ENCODE assay signal across 8 cellular contexts in the genomic region with DNA sequence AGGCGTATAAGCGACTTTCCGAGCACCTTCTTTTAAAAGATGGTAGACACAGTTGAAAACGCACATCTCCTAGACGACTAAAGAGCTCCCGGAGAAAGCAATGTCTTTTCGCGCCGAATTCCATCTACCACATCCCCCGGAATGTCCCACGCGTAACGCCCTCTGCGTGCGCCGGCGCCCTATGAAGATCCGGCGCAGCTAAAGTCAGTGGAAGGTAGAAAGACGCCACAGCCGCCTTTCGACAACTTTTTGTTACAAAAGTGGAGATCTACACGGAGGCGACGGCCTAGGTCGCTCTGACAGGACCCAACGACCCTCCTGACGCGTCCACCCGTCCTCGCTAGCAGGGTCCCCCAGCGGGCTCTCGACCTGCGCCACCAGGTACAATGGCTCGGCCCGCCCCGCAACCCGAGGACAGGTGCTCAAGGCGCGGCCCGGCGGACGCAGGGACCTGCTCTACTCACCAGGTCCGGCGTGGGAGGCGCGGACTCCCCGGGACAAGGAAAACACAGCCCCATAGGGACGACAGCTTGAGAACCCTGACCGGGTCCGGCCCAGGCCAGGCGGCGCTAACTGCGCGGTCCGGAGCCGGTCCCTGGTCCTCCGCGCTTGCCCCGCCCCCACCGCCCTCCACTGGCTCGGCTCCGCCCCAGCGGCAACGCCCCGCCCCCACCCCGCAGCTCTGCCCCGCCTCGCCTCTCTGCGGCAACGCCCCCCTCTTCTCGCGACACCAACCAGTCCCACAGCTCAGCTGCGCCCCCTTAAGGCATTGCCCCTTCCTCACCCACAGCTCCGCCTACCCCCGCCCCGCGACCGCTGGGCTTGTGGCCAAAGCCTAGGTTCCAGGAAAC. TPM values are rescaled to one million over a fixed set of nuclear protein-coding genes. Genes with fewer than 3 reads are reported as not detected.
DNase-seq lines count a peak whose midpoint lies in the region; ATAC-seq and TF ChIP-seq lines count a peak whose summit lies in the region.

A gene with protein sequence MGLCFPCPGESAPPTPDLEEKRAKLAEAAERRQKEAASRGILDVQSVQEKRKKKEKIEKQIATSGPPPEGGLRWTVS (minus strand): TSS at position 571 of the 851 bp plus-strand sequence. CDS start 53 bp downstream, at position 518.

- H3K9me3 ChIP-seq in heart right ventricle (no peaks in the 10 kb centered on the region), upper lobe of left lung (no peaks in the 10 kb centered on the region)

- peaks cover 0 to 19% (median 13%) of the 10 kb centered on the region in 9 donors for H3K4me1 ChIP-seq in heart right ventricle
- H3K4me1 ChIP-seq in upper lobe of left lung = peaks cover 7 to 18% (median 12%) of the 10 kb centered on the region in 4 donors

- peak in 3 of 4 donors; percentile 70 to 88 (median 81) for TF ChIP-seq POLR2A in upper lobe of left lung (IDR thresholded peaks at IDR 0.05)

- peak within 1 kb of the TSS; percentile 57 to 95 (median 88) for H3K27ac ChIP-seq in heart right ventricle
- peak within 1 kb of the TSS; percentile 78 to 94 (median 92) for H3K27ac ChIP-seq in upper lobe of left lung

- H3K4me3 ChIP-seq in heart right ventricle = peak within 1 kb of the TSS; percentile 79 to 98 (median 92)
- H3K4me3 ChIP-seq in upper lobe of left lung = peak within 1 kb of the TSS; percentile 62 to 97 (median 96)

- peak; percentile 87 for TF ChIP-seq CTCF in GM12874 (IDR thresholded peaks at IDR 0.05; ENCODE audit: insufficient read depth, low read depth, low read length)
- peak; percentile 34 to 81 (median 71) for TF ChIP-seq CTCF in heart right ventricle (IDR thresholded peaks at IDR 0.05)
- TF ChIP-seq CTCF in upper lobe of left lung (IDR thresholded peaks at IDR 0.05) = peak; percentile 43 to 80 (median 56)

- H3K36me3 ChIP-seq in heart right ventricle = peaks cover 0 to 29% (median 5%) of the 10 kb centered on the region in 9 donors
- peaks cover 0 to 23% (median 7%) of the 10 kb centered on the region in 4 donors for H3K36me3 ChIP-seq in upper lobe of left lung

- TF ChIP-seq EP300 in upper lobe of left lung (IDR thresholded peaks at IDR 0.05) = no peak

- ATAC-seq in HG02642 (IDR thresholded peaks at IDR 0.05; ENCODE audit: poor library complexity, unreplicated experiment) (peak; percentile 96), heart right ventricle (peak; percentile 98 to 100 (median 99)), upper lobe of left lung (ENCODE audit: low FRiP score in 2 of 2) (peak; percentile 99)

- DNase-seq in NCI-H1417 (lab: John Stamatoyannopoulos, UW) = peak; percentile 94 to 99 (median 98)
- DNase-seq in T-helper 1 cell = peak; percentile 84 to 92 (median 89)
- peak; percentile 80 for DNase-seq in amniotic epithelial cell (ENCODE audit: low read depth)
- peak; percentile 95 to 97 for DNase-seq in heart right ventricle
- DNase-seq in posterior cingulate gyrus = peak; percentile 87 to 99 (median 96)
- DNase-seq in upper lobe of left lung = peak; percentile 97 to 98

- WGBS in heart right ventricle, 2 donors = 1% methylated on average over 78 to 79 of the region's 79 CpGs
- whole genome bisulfite sequencing in upper lobe of left lung, 2 donors = 0% methylated on average over 21 to 41 of the region's 79 CpGs

- intact Hi-C loops in heart right ventricle (cut with DNase I) (no loop called here), posterior cingulate gyrus (cut with DNase I) (loop anchor here (2.0 to 10.0 kb wide), 4 partner anchors 37 to 585 kb away; a partner anchor contains a TSS)

- H3K27me3 ChIP-seq in heart right ventricle (no peaks in the 10 kb centered on the region), upper lobe of left lung (no peaks in the 10 kb centered on the region)

RNA-seq across cellular contexts. Expression of the gene that starts here (rescaled TPM):
- total RNA-seq in heart right ventricle (10 to 100 TPM; 16.9 to 30.3 (median 25.3) TPM), upper lobe of left lung (10 to 100 TPM in 5 of 6 donors, 1 to 10 TPM in 1; 6.8 to 24.9 (median 15.9) TPM)
- polyA plus RNA-seq in heart right ventricle = 10 to 100 TPM in 1 of 2 donors, 1 to 10 TPM in 1; 9.7 to 15.6 TPM

Comparison
In these comparisons a context has a peak if more than half of its experiments do, and no peak if none do; other contexts are left out.
1. Peak in every context shown above with its lines: DNase-seq, ATAC-seq, H3K4me3 ChIP-seq and H3K27ac ChIP-seq.